In genomic region chrX:138191998-138192397, GRCh38 we compare ENCODE assay signal across 9 cellular contexts.
DNase-seq lines count a peak whose midpoint lies in the region; ATAC-seq and TF ChIP-seq lines count a peak whose summit lies in the region.
"Had no signal": no experiment of that assay in that cellular context is flagged by ENCODE, and none has a peak within 500 bp of the region (broad histone marks: within the 10 kb centered on the region; RNA-seq: fewer than 3 reads in every experiment).

No MANE protein-coding gene starts in this region.

- no peaks in the 10 kb centered on the region for H3K9me3 ChIP-seq in left ventricle myocardium inferior (replicated peaks)

- no peak overlapping the region for H3K27ac ChIP-seq in left ventricle myocardium inferior (replicated peaks)

- no peaks in the 10 kb centered on the region for H3K36me3 ChIP-seq in left ventricle myocardium inferior

- H3K4me3 Mint-ChIP-seq in glutamatergic neuron (ENCODE audit: unreplicated experiment): no peak overlapping the region
- H3K4me3 Mint-ChIP-seq in effector memory CD8-positive, alpha-beta T cell: no peak overlapping the region

- no peaks in the 10 kb centered on the region for H3K27me3 ChIP-seq in left ventricle myocardium inferior (ENCODE audit: low read depth)

- H3K27me3 Mint-ChIP-seq in glutamatergic neuron (ENCODE audit: unreplicated experiment): no peaks in the 10 kb centered on the region
- H3K27me3 Mint-ChIP-seq in effector memory CD8-positive, alpha-beta T cell: no peaks in the 10 kb centered on the region

- H3K9me3 Mint-ChIP-seq in glutamatergic neuron (ENCODE audit: unreplicated experiment): no peaks in the 10 kb centered on the region
- no peaks in the 10 kb centered on the region for H3K9me3 Mint-ChIP-seq in effector memory CD8-positive, alpha-beta T cell

- no peaks in the 10 kb centered on the region for H3K4me1 ChIP-seq in left ventricle myocardium inferior

- no peak overlapping the region for H3K27ac Mint-ChIP-seq in glutamatergic neuron (ENCODE audit: unreplicated experiment)
- H3K27ac Mint-ChIP-seq in effector memory CD8-positive, alpha-beta T cell: no peak overlapping the region

- intact Hi-C loops in left ventricle myocardium inferior (cut with micrococcal nuclease): no loop called here
- intact Hi-C loops in cardiac septum (cut with DNase I): loop anchor here (10.0 kb wide), 1 partner anchor 553 kb away; no protein-coding TSS in a partner anchor

- no peak for ATAC-seq in effector memory CD8-positive, alpha-beta T cell (replicated peaks)
- ATAC-seq in GM21619 (IDR thresholded peaks at IDR 0.05; ENCODE audit: unreplicated experiment): no peak

- no peak for DNase-seq in left ventricle myocardium inferior
- DNase-seq in cardiac septum (ENCODE audit: low spot score): no peak
- DNase-seq in OCI-M1 (lab: John Stamatoyannopoulos, UW): peak; percentile 24
- DNase-seq in glutamatergic neuron: peak; percentile 33
- DNase-seq in effector memory CD8-positive, alpha-beta T cell: no peak
- DNase-seq in NCI-H446 treated with DMSO at 0.1 percent for 48 hours (lab: John Stamatoyannopoulos, UW): no peak
- no peak for DNase-seq in NCI-H2029 treated with DMSO at 0.1 percent for 48 hours (lab: John Stamatoyannopoulos, UW)
- DNase-seq: NCI-H2029 had no signal

- no peak overlapping the region for H3K4me3 ChIP-seq in left ventricle myocardium inferior

- no peaks in the 10 kb centered on the region for H3K36me3 Mint-ChIP-seq in glutamatergic neuron (ENCODE audit: unreplicated experiment)
- no peaks in the 10 kb centered on the region for H3K36me3 Mint-ChIP-seq in effector memory CD8-positive, alpha-beta T cell (ENCODE audit: insufficient read depth)

- TF ChIP-seq CTCF in left ventricle myocardium inferior (IDR thresholded peaks at IDR 0.05; ENCODE audit: borderline replicate concordance) (peak; percentile 42), glutamatergic neuron (IDR thresholded peaks at IDR 0.05; ENCODE audit: partially characterized antibody, unreplicated experiment) (peak; percentile 53)

- no peaks in the 10 kb centered on the region for H3K4me1 Mint-ChIP-seq in glutamatergic neuron (ENCODE audit: low read depth, unreplicated experiment)
- no peaks in the 10 kb centered on the region for H3K4me1 Mint-ChIP-seq in effector memory CD8-positive, alpha-beta T cell (ENCODE audit: low read depth in 2 of 2)

Comparison
In these comparisons a context has a peak if more than half of its experiments do, and no peak if none do; other contexts are left out.
1. DNase-seq: peak in OCI-M1 (single experiment) and glutamatergic neuron (single experiment); none in left ventricle myocardium inferior (single experiment), cardiac septum (single experiment), effector memory CD8-positive, alpha-beta T cell (0 of 3), NCI-H446 treated with DMSO at 0.1 percent for 48 hours (single experiment) and NCI-H2029 treated with DMSO at 0.1 percent for 48 hours (single experiment).